15 cellular contexts compared by ENCODE assay signal in the genomic region with DNA sequence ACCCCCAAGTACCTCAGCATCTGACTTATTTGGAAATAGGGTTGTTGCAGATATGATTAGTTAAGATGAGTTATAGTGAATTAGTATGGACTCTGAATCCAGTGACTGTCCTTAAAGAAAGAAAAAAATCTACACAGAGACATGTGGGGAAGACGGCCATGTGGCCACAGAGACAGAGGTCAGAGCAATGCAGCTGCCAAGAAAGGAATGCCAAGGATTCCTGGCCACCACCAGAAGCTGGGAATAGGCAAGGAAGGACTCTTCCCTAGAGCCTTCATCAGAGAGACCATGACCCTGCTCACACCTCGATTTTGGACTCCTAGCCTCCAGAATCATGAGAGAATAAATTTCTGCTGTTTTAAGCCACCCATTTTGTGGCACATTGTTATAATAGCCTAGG.
DNase-seq lines count a peak whose midpoint lies in the region; ATAC-seq and TF ChIP-seq lines count a peak whose summit lies in the region.
"Had no signal": no experiment of that assay in that cellular context is flagged by ENCODE, and none has a peak within 500 bp of the region (broad histone marks: within the 10 kb centered on the region; RNA-seq: fewer than 3 reads in every experiment).

No MANE protein-coding gene starts in this region.

- H3K9me3 Mint-ChIP-seq in WTC11 (no peaks in the 10 kb centered on the region; the same call in 1 of the 2 replicates), endodermal cell (no peaks in the 10 kb centered on the region)

- H3K4me1 Mint-ChIP-seq in WTC11, result peaks cover 13% of the 10 kb centered on the region
- H3K4me1 Mint-ChIP-seq in endodermal cell, result peaks cover 7% of the 10 kb centered on the region

- H3K36me3 ChIP-seq in endodermal cell (ENCODE audit: control insufficient read depth, insufficient read depth, low read length), result no peaks in the 10 kb centered on the region
- no peaks in the 10 kb centered on the region for H3K36me3 ChIP-seq in effector memory CD4-positive, alpha-beta T cell (ENCODE audit: control insufficient read depth, insufficient read depth, low read length)
- H3K36me3 ChIP-seq: sigmoid colon had no signal

- H3K9ac ChIP-seq in endodermal cell (ENCODE audit: extremely low read depth, low read length, poor library complexity, severe bottlenecking), result no peak overlapping the region
- H3K9ac ChIP-seq: BLaER1 had no signal

- POLR2A ChIA-PET in WTC11 (lab: Charles Lee), result no interaction called here

- peaks cover 6% of the 10 kb centered on the region for H3K4me1 ChIP-seq in endodermal cell (ENCODE audit: control insufficient read depth, insufficient read depth, low read length)
- H3K4me1 ChIP-seq in effector memory CD4-positive, alpha-beta T cell (ENCODE audit: control insufficient read depth, insufficient read depth, low read length, poor library complexity, severe bottlenecking), result peaks cover 35% of the 10 kb centered on the region

- no peak overlapping the region for H3K4me3 ChIP-seq in fibroblast of villous mesenchyme (ENCODE audit: low read depth, low read length)
- H3K4me3 ChIP-seq in endodermal cell (ENCODE audit: low read length), result no peak overlapping the region
- H3K4me3 ChIP-seq in effector memory CD4-positive, alpha-beta T cell (ENCODE audit: insufficient read depth, low read depth, low read length, poor library complexity, severe bottlenecking), result no peak overlapping the region
- H3K4me3 ChIP-seq: BLaER1, coronary artery, sigmoid colon had no signal

- in situ Hi-C loops in G401 (cut with HindIII; ENCODE audit: low sequenced_read_pairs), result no loop called here

- no peak overlapping the region for H3K27ac ChIP-seq in endodermal cell (ENCODE audit: low read depth, low read length)
- no peak overlapping the region for H3K27ac ChIP-seq in effector memory CD4-positive, alpha-beta T cell (ENCODE audit: insufficient read depth, low read length, poor library complexity, severe bottlenecking)
- H3K27ac ChIP-seq: BLaER1, coronary artery, sigmoid colon had no signal

- no peak overlapping the region for H3K27ac Mint-ChIP-seq in WTC11
- no peak overlapping the region for H3K27ac Mint-ChIP-seq in endodermal cell
- H3K27ac Mint-ChIP-seq: activated naive CD8-positive, alpha-beta T cell treated with anti-CD3 and anti-CD28 coated beads, Interleukin-2, amount 10 ng/mL, durations not matched to agents 7 days and 5 days had no signal

- no peaks in the 10 kb centered on the region for H3K27me3 ChIP-seq in endodermal cell (ENCODE audit: control insufficient read depth, insufficient read depth, low read length, poor library complexity, severe bottlenecking)
- H3K27me3 ChIP-seq in effector memory CD4-positive, alpha-beta T cell (replicated peaks; ENCODE audit: control insufficient read depth, insufficient read depth, low read length, poor library complexity, severe bottlenecking), result no peaks in the 10 kb centered on the region
- H3K27me3 ChIP-seq: BLaER1, sigmoid colon had no signal

- H3K9me3 ChIP-seq in endodermal cell (ENCODE audit: control insufficient read depth, low read length), result no peaks in the 10 kb centered on the region
- no peaks in the 10 kb centered on the region for H3K9me3 ChIP-seq in effector memory CD4-positive, alpha-beta T cell (ENCODE audit: control insufficient read depth, low read length)
- H3K9me3 ChIP-seq: sigmoid colon had no signal

- TF ChIP-seq CTCF in WTC11 (IDR thresholded peaks at IDR 0.05), result no peak
- TF ChIP-seq CTCF in fibroblast of villous mesenchyme (IDR thresholded peaks at IDR 0.05; ENCODE audit: insufficient read depth, low read depth, low read length), result no peak
- no peak for TF ChIP-seq CTCF in endodermal cell (conservative IDR thresholded peaks at IDR 0.05)

- H3K27me3 Mint-ChIP-seq in WTC11 (ENCODE audit: low read depth) (no peaks in the 10 kb centered on the region), endodermal cell (ENCODE audit: insufficient read depth) (no peaks in the 10 kb centered on the region)
- H3K27me3 Mint-ChIP-seq: activated naive CD8-positive, alpha-beta T cell treated with anti-CD3 and anti-CD28 coated beads, Interleukin-2, amount 10 ng/mL, durations not matched to agents 7 days and 5 days had no signal

- CTCF ChIA-PET in WTC11 (lab: Charles Lee), result interaction anchor here (1.2 kb wide), 1 partner anchor 166 kb away, joined by 3 read pairs; no protein-coding TSS in a partner anchor

- 76% methylated on average over 2 of the region's 2 CpGs; no CpG with 5 or more reads in 1 of the 2 experiments for WGBS in endodermal cell (ENCODE audit: insufficient coverage in 1 of 2, insufficient read length in 1 of 2), 2 experiments

- ATAC-seq in WTC11 (peak; percentile 57), GM18867 (IDR thresholded peaks at IDR 0.05; ENCODE audit: unreplicated experiment) (no peak), HG02840 (IDR thresholded peaks at IDR 0.05; ENCODE audit: low FRiP score, unreplicated experiment) (no peak)

- DNase-seq in AG08396 (ENCODE audit: low spot score), result peak; percentile 41
- peak; percentile 44 for DNase-seq in G401 (ENCODE audit: low spot score)
- DNase-seq in WTC11 (ENCODE audit: low spot score), result no peak
- DNase-seq in fibroblast of villous mesenchyme (ENCODE audit: low read depth), result peak; percentile 54
- DNase-seq in endodermal cell, result no peak
- no peak for DNase-seq in effector memory CD4-positive, alpha-beta T cell
- DNase-seq: activated CD4-positive, CD25-positive, alpha-beta regulatory T cell; activated naive CD8-positive, alpha-beta T cell treated with anti-CD3 and anti-CD28 coated beads, Interleukin-2, amount 10 ng/mL, durations not matched to agents 7 days and 5 days; KG1; NCI-H2081; sigmoid colon had no signal

- H3K36me3 Mint-ChIP-seq in WTC11 (0 out of 2 replicates have a peak, but pooled peaks cover under 1% of the 10 kb centered on the region), endodermal cell (ENCODE audit: low read depth) (no peaks in the 10 kb centered on the region)

- H3K4me3 Mint-ChIP-seq in WTC11 (no peak overlapping the region), endodermal cell (no peak overlapping the region)
- H3K4me3 Mint-ChIP-seq: activated naive CD8-positive, alpha-beta T cell treated with anti-CD3 and anti-CD28 coated beads, Interleukin-2, amount 10 ng/mL, durations not matched to agents 7 days and 5 days had no signal

TF ChIP-seq in WTC11, 78 proteins besides CTCF, POLR2A, EP300 and RAD21:
- TF ChIP-seq ZBTB21 (CRISPR knock-in tag; IDR thresholded peaks at IDR 0.05; ENCODE audit: borderline replicate concordance), result no peak
- no peak for TF ChIP-seq ZNF396 (CRISPR knock-in tag; IDR thresholded peaks at IDR 0.05; ENCODE audit: borderline replicate concordance)
- TF ChIP-seq, protein P1, sequence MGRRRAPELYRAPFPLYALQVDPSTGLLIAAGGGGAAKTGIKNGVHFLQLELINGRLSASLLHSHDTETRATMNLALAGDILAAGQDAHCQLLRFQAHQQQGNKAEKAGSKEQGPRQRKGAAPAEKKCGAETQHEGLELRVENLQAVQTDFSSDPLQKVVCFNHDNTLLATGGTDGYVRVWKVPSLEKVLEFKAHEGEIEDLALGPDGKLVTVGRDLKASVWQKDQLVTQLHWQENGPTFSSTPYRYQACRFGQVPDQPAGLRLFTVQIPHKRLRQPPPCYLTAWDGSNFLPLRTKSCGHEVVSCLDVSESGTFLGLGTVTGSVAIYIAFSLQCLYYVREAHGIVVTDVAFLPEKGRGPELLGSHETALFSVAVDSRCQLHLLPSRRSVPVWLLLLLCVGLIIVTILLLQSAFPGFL (CRISPR knock-in tag; IDR thresholded peaks at IDR 0.05; ENCODE audit: borderline replicate concordance), result no peak
- TF ChIP-seq TCF7 (CRISPR knock-in tag; IDR thresholded peaks at IDR 0.05; ENCODE audit: low read depth), result no peak
- TF ChIP-seq TEAD4 (CRISPR knock-in tag; IDR thresholded peaks at IDR 0.05), result no peak
- no peak for TF ChIP-seq ZNF317 (CRISPR knock-in tag; IDR thresholded peaks at IDR 0.05; ENCODE audit: borderline replicate concordance, low read depth)
- TF ChIP-seq ZNF138 (CRISPR knock-in tag; conservative IDR thresholded peaks at IDR 0.05), result no peak
- TF ChIP-seq, protein P2, sequence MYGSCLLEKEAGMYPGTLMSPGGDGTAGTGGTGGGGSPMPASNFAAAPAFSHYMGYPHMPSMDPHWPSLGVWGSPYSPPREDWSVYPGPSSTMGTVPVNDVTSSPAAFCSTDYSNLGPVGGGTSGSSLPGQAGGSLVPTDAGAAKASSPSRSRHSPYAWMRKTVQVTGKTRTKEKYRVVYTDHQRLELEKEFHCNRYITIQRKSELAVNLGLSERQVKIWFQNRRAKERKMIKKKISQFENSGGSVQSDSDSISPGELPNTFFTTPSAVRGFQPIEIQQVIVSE (CRISPR knock-in tag; IDR thresholded peaks at IDR 0.05; ENCODE audit: borderline replicate concordance), result no peak
- TF ChIP-seq, protein P3, sequence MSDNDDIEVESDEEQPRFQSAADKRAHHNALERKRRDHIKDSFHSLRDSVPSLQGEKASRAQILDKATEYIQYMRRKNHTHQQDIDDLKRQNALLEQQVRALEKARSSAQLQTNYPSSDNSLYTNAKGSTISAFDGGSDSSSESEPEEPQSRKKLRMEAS (CRISPR knock-in tag; IDR thresholded peaks at IDR 0.05), result no peak
- TF ChIP-seq GRHL2 (CRISPR knock-in tag; IDR thresholded peaks at IDR 0.05; ENCODE audit: insufficient replicate concordance, severe bottlenecking), result no peak
- TF ChIP-seq, protein P4, sequence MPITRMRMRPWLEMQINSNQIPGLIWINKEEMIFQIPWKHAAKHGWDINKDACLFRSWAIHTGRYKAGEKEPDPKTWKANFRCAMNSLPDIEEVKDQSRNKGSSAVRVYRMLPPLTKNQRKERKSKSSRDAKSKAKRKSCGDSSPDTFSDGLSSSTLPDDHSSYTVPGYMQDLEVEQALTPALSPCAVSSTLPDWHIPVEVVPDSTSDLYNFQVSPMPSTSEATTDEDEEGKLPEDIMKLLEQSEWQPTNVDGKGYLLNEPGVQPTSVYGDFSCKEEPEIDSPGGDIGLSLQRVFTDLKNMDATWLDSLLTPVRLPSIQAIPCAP (CRISPR knock-in tag; IDR thresholded peaks at IDR 0.05), result no peak

Comparison
In these comparisons a context has a peak if more than half of its experiments do, and no peak if none do; other contexts are left out.
1. DNase-seq: peak in AG08396 (single experiment), G401 (single experiment) and fibroblast of villous mesenchyme (single experiment); none in WTC11 (single experiment), endodermal cell (single experiment) and effector memory CD4-positive, alpha-beta T cell (0 of 3).